Comparison of ENCODE assay signal across 25 cellular contexts in genomic region chr6:165766026-165766425, GRCh38.
"Had no signal": no experiment of that assay in that cellular context is flagged by ENCODE, and none has a peak within 500 bp of the region (broad histone marks: within the 10 kb centered on the region; RNA-seq: fewer than 3 reads in every experiment).

No MANE protein-coding gene starts in this region.

- H3K27me3 ChIP-seq: gastroesophageal sphincter, right atrium auricular region, thyroid gland, upper lobe of left lung had no signal

- DNase-seq: activated CD4-positive, alpha-beta T cell treated with anti-CD3 and anti-CD28 coated beads, Interleukin-2, amount 10 ng/mL, durations not matched to agents 7 days and 5 days; activated CD8-positive, alpha-beta T cell treated with anti-CD3 and anti-CD28 coated beads for 36 hours; activated gamma-delta T cell treated with Interleukin-2 at 50 U/mL for 16 hours; activated naive CD4-positive, alpha-beta T cell treated with anti-CD3 and anti-CD28 coated beads, Interleukin-2, amount 50 U/mL, for 16 hours; activated T-cell treated with anti-CD3 and anti-CD28 coated beads, Interleukin-2, amount 50 U/mL, for 4 hours; amniotic stem cell; central memory CD4-positive, alpha-beta T cell; endodermal cell; erythroblast; hypothalamus; lower lobe of right lung; midbrain; naive thymus-derived CD4-positive, alpha-beta T cell; occipital lobe; SK-N-SH; stimulated activated CD4-positive, alpha-beta T cell treated with anti-CD3 and anti-CD28 coated beads, Interleukin-2, amount 100 ng/mL, for 48 hours; stimulated activated naive CD8-positive, alpha-beta T cell treated with anti-CD3 and anti-CD28 coated beads, Interleukin-15, Interleukin-2, amounts not matched to agents 100 U/mL and 50 U/mL, for 24 hours; SW 1271; T-helper 9 cell; thyroid gland; WERI-Rb-1 had no signal

- H2AFZ ChIP-seq: parathyroid adenoma had no signal

- H3K4me3 ChIP-seq: gastroesophageal sphincter, lower lobe of right lung, right atrium auricular region, thyroid gland, upper lobe of left lung had no signal

- H3K79me2 ChIP-seq: parathyroid adenoma had no signal

- H3K9ac ChIP-seq: parathyroid adenoma, SK-N-SH had no signal

- H3K4me2 ChIP-seq: SK-N-SH had no signal

- H3K27ac ChIP-seq: gastroesophageal sphincter, lower lobe of right lung, parathyroid adenoma, right atrium auricular region, WERI-Rb-1 had no signal

- H3K36me3 ChIP-seq: gastroesophageal sphincter, lower lobe of right lung, right atrium auricular region, thyroid gland, upper lobe of left lung, WERI-Rb-1 had no signal

- H3K4me1 ChIP-seq: gastroesophageal sphincter, parathyroid adenoma had no signal

- H3K9me3 ChIP-seq: SK-N-SH, thyroid gland had no signal
